ENCODE assay signal across 18 cellular contexts in genomic region chr2:226763320-226763719, GRCh38. TPM values are rescaled to one million over a fixed set of nuclear protein-coding genes. Genes with fewer than 3 reads are reported as not detected.
DNase-seq lines count a peak whose midpoint lies in the region; ATAC-seq and TF ChIP-seq lines count a peak whose summit lies in the region.
"Had no signal": no experiment of that assay in that cellular context is flagged by ENCODE, and none has a peak within 500 bp of the region (broad histone marks: within the 10 kb centered on the region; RNA-seq: fewer than 3 reads in every experiment).

No MANE protein-coding gene starts in this region.

- peaks cover 13% of the 10 kb centered on the region for H3K36me3 Mint-ChIP-seq in osteocyte (ENCODE audit: unreplicated experiment)
- H3K36me3 Mint-ChIP-seq in Calu3 (ENCODE audit: insufficient read depth, unreplicated experiment) = peaks cover 6% of the 10 kb centered on the region

- H3K27me3 Mint-ChIP-seq in osteocyte (ENCODE audit: unreplicated experiment) (no peaks in the 10 kb centered on the region), Calu3 (ENCODE audit: unreplicated experiment) (no peaks in the 10 kb centered on the region)

- H3K9me3 ChIP-seq in esophagus muscularis mucosa = no peaks in the 10 kb centered on the region
- H3K9me3 ChIP-seq: vagina had no signal

- H3K4me1 ChIP-seq in esophagus muscularis mucosa = peaks cover 49 to 68% (median 53%) of the 10 kb centered on the region in 4 donors

- 28% methylated on average over 3 of the region's 3 CpGs for WGBS in esophagus muscularis mucosa

- intact Hi-C loops in esophagus muscularis mucosa (cut with DNase I) (no loop called here), Calu3 (cut with micrococcal nuclease; ENCODE audit: unreplicated experiment) (no loop called here)

- H3K27ac ChIP-seq in esophagus muscularis mucosa (replicated peaks in 1 of 4) = peak overlapping the region; percentile 2 to 47 (median 27)
- H3K27ac ChIP-seq: vagina had no signal

- peak; percentile 46 for DNase-seq in AG10803 (ENCODE audit: low read depth)
- DNase-seq in M059J (ENCODE audit: low read depth) = peak; percentile 53
- no peak for DNase-seq in esophagus muscularis mucosa (ENCODE audit: extremely low spot score)
- DNase-seq in osteocyte (ENCODE audit: extremely low spot score, unreplicated experiment) = no peak
- no peak for DNase-seq in activated CD4-positive, alpha-beta T cell treated with anti-CD3 and anti-CD28 coated beads for 1 hour
- DNase-seq in Calu3 = no peak
- no peak for DNase-seq in retina
- DNase-seq: GF-D8; left cardiac atrium; NCI-H187; NCI-H524 treated with DMSO at 0.1 percent for 48 hours; posterior cingulate gyrus; stimulated activated naive CD8-positive, alpha-beta T cell treated with anti-CD3 and anti-CD28 coated beads, Interleukin-15, Interleukin-2, amounts not matched to agents 100 U/mL and 50 U/mL, for 24 hours; T-helper 9 cell had no signal

- H3K36me3 ChIP-seq in esophagus muscularis mucosa = no peaks in the 10 kb centered on the region
- H3K36me3 ChIP-seq: vagina had no signal

- H3K4me3 Mint-ChIP-seq in osteocyte (ENCODE audit: unreplicated experiment) (no peak overlapping the region), Calu3 (ENCODE audit: low read depth, unreplicated experiment) (no peak overlapping the region)

- H3K9me3 Mint-ChIP-seq in osteocyte (ENCODE audit: unreplicated experiment) = peaks cover 11% of the 10 kb centered on the region
- no peaks in the 10 kb centered on the region for H3K9me3 Mint-ChIP-seq in Calu3 (ENCODE audit: low read depth, unreplicated experiment)

- ATAC-seq in GM19397 (IDR thresholded peaks at IDR 0.05; ENCODE audit: unreplicated experiment) = no peak
- ATAC-seq: esophagus mucosa; left cardiac atrium; stimulated activated naive CD8-positive, alpha-beta T cell treated with anti-CD3 and anti-CD28 coated beads, Interleukin-15, Interleukin-2, amounts not matched to agents 100 U/mL and 50 U/mL, for 24 hours had no signal

- H3K27ac Mint-ChIP-seq in osteocyte (ENCODE audit: unreplicated experiment) (peak overlapping the region; percentile 36), Calu3 (ENCODE audit: unreplicated experiment) (no peak overlapping the region)

- BruUV-seq in Calu3 (replicated peaks; lab: Mats Ljungman, UMichigan) = no TSS peak

- CTCF ChIA-PET in Calu3 (lab: Charles Lee) = no interaction called here

- no peak for TF ChIP-seq EP300 in esophagus muscularis mucosa (IDR thresholded peaks at IDR 0.05)

- H3K4me1 Mint-ChIP-seq in osteocyte (ENCODE audit: unreplicated experiment) (peaks cover 38% of the 10 kb centered on the region), Calu3 (ENCODE audit: low read depth, unreplicated experiment) (peaks cover 13% of the 10 kb centered on the region)

- H3K27me3 ChIP-seq in esophagus muscularis mucosa = no peaks in the 10 kb centered on the region
- H3K27me3 ChIP-seq: dorsolateral prefrontal cortex, vagina had no signal

- TF ChIP-seq POLR2A in esophagus muscularis mucosa (IDR thresholded peaks at IDR 0.05; ENCODE audit: low read depth) = no peak

- no peak overlapping the region for H3K4me3 ChIP-seq in AG10803 (ENCODE audit: low read length)
- H3K4me3 ChIP-seq in esophagus muscularis mucosa = no peak overlapping the region
- H3K4me3 ChIP-seq: dorsolateral prefrontal cortex, vagina had no signal

- TF ChIP-seq CTCF in AG10803 (conservative IDR thresholded peaks at IDR 0.05; ENCODE audit: low read length) (no peak), esophagus muscularis mucosa (IDR thresholded peaks at IDR 0.05) (no peak), osteocyte (IDR thresholded peaks at IDR 0.05) (no peak), Calu3 (IDR thresholded peaks at IDR 0.05; ENCODE audit: unreplicated experiment) (no peak)

RNA-seq across cellular contexts. Expression of gene IRS1, which starts 36.3 kb away (rescaled TPM):
- total RNA-seq in M059J (2014; rRNA removed; shearing (Covaris generic)) = 12.6 and 13.3 TPM in 2 replicates
- total RNA-seq in esophagus muscularis mucosa (10 to 100 TPM; 27.8 to 47.6 (median 32.8) TPM), osteocyte (19.8 and 20.0 TPM in 2 replicates), Calu3 (2022) (29.7 and 34.4 TPM in 2 replicates)

Comparison
In these comparisons a context has a peak if more than half of its experiments do, and no peak if none do; other contexts are left out.
1. DNase-seq: peak in AG10803 (single experiment) and M059J (single experiment); none in esophagus muscularis mucosa (single experiment), osteocyte (single experiment), activated CD4-positive, alpha-beta T cell treated with anti-CD3 and anti-CD28 coated beads for 1 hour (single experiment), Calu3 (single experiment) and retina (single experiment).